36 cellular contexts compared by ENCODE assay signal in genomic region chr2:210264282-210264681, GRCh38. TPM values are rescaled to one million over a fixed set of nuclear protein-coding genes. Genes with fewer than 3 reads are reported as not detected.
"Had no signal": no experiment of that assay in that cellular context is flagged by ENCODE, and none has a peak within 500 bp of the region (broad histone marks: within the 10 kb centered on the region; RNA-seq: fewer than 3 reads in every experiment).

No MANE protein-coding gene starts in this region.

- DNase-seq: activated B cell treated with CpG ODN at 0.5 μM for 24 hours; activated CD4-positive, alpha-beta memory T cell treated with anti-CD3 and anti-CD28 coated beads for 36 hours; activated CD4-positive, alpha-beta T cell treated with anti-CD3 and anti-CD28 coated beads for 4 hours; activated CD4-positive, alpha-beta T cell treated with anti-CD3 and anti-CD28 coated beads, Interleukin-2, amount 10 ng/mL, durations not matched to agents 24 days and 14 days; activated CD4-positive, alpha-beta T cell treated with anti-CD3 and anti-CD28 coated beads, Interleukin-2, amount 50 U/mL, for 1 hour; activated CD4-positive, alpha-beta T cell treated with anti-CD3 and anti-CD28 coated beads, Interleukin-2, amount 50 U/mL, for 4 hours; activated CD4-positive, CD25-positive, alpha-beta regulatory T cell treated with anti-CD3 and anti-CD28 coated beads, Interleukin-2, amount 50 U/mL, for 72 hours; activated CD8-positive, alpha-beta memory T cell treated with anti-CD3 and anti-CD28 coated beads, Interleukin-2, amount 50 U/mL, for 4 hours; activated CD8-positive, alpha-beta T cell treated with anti-CD3 and anti-CD28 coated beads for 36 hours; activated effector memory CD4-positive, alpha-beta T cell treated with anti-CD3 and anti-CD28 coated beads, Interleukin-2, amount 50 U/mL, for 16 hours; activated gamma-delta T cell treated with Interleukin-2 at 50 U/mL for 16 hours; activated naive CD4-positive, alpha-beta T cell; activated naive CD4-positive, alpha-beta T cell treated with anti-CD3 and anti-CD28 coated beads for 36 hours; activated naive CD4-positive, alpha-beta T cell treated with anti-CD3 and anti-CD28 coated beads, Interleukin-2, amount 50 U/mL, for 16 hours; activated naive CD8-positive, alpha-beta T cell treated with anti-CD3 and anti-CD28 coated beads for 36 hours; activated T-cell treated with anti-CD3 and anti-CD28 coated beads for 4 hours; activated T-cell treated with anti-CD3 and anti-CD28 coated beads, Interleukin-2, amount 50 U/mL, for 1 hour; activated T-cell treated with anti-CD3 and anti-CD28 coated beads, Interleukin-2, amount 50 U/mL, for 4 hours; activated T-cell treated with anti-CD3 and anti-CD28 coated beads, Interleukin-2, amount 50 U/mL, for 72 hours; adrenal gland; amniotic stem cell; aorta; body of pancreas; brain microvascular endothelial cell; central memory CD4-positive, alpha-beta T cell; T-helper 1 cell; T-helper 2 cell; T-helper 9 cell had no signal

- FAIRE-seq: astrocyte, TTC549 had no signal

- H3K27me3 ChIP-seq: adrenal gland, body of pancreas, brain microvascular endothelial cell, breast epithelium had no signal

- H3K4me1 ChIP-seq: adrenal gland, body of pancreas, breast epithelium had no signal

- H3K36me3 ChIP-seq: adrenal gland, brain microvascular endothelial cell, breast epithelium had no signal

- H3K9me3 ChIP-seq: adrenal gland, body of pancreas, breast epithelium had no signal

- H3K4me3 ChIP-seq: adrenal gland, body of pancreas, breast epithelium had no signal

- H3K27ac ChIP-seq: adrenal gland, body of pancreas, brain microvascular endothelial cell, breast epithelium, VCaP had no signal

- ATAC-seq: activated CD8-positive, alpha-beta T cell treated with anti-CD3 and anti-CD28 coated beads for 36 hours; activated naive CD4-positive, alpha-beta T cell treated with anti-CD3 and anti-CD28 coated beads, Interleukin-2, amount 50 U/mL, for 72 hours; activated T-cell treated with anti-CD3 and anti-CD28 coated beads, Interleukin-2, amount 50 U/mL, for 4 hours; activated T-cell treated with anti-CD3 and anti-CD28 coated beads, Interleukin-2, amount 50 U/mL, for 72 hours; activated T-helper 17 cell treated with anti-CD3 and anti-CD28 coated beads, Interleukin-2, amount 50 U/mL, for 72 hours; body of pancreas had no signal

RNA-seq across cellular contexts. Expression of gene ACADL, which starts 39.0 kb away (rescaled TPM):
- total RNA-seq: activated B cell treated with CpG ODN at 0.5 μM for 24 hours; activated CD4-positive, alpha-beta memory T cell treated with anti-CD3 and anti-CD28 coated beads for 36 hours; activated CD4-positive, alpha-beta T cell treated with anti-CD3 and anti-CD28 coated beads, Interleukin-2, amount 10 ng/mL, durations not matched to agents 24 days and 14 days; activated CD8-positive, alpha-beta memory T cell treated with anti-CD3 and anti-CD28 coated beads for 36 hours; activated CD8-positive, alpha-beta T cell treated with anti-CD3 and anti-CD28 coated beads for 36 hours; activated naive CD4-positive, alpha-beta T cell treated with anti-CD3 and anti-CD28 coated beads for 36 hours; activated naive CD4-positive, alpha-beta T cell treated with anti-CD3 and anti-CD28 coated beads, Interleukin-2, amount 50 U/mL, for 72 hours; activated naive CD8-positive, alpha-beta T cell treated with anti-CD3 and anti-CD28 coated beads for 36 hours; activated T-cell treated with anti-CD3 and anti-CD28 coated beads, Interleukin-2, amount 50 U/mL, for 4 hours; activated T-cell treated with anti-CD3 and anti-CD28 coated beads, Interleukin-2, amount 50 U/mL, for 72 hours; activated T-helper 1 cell treated with anti-CD3 and anti-CD28 coated beads, Interleukin-12 subunit alpha, Interleukin-12 subunit beta, Interleukin-2, Interleukin-4 antibody, amounts not matched to agents 30 ng/mL and 10 ng/mL and 1 ng/mL, durations not matched to agents 14 hours and 24 hours and 36 hours; activated T-helper 17 cell treated with anti-CD3 and anti-CD28 coated beads, Interleukin-2, amount 50 U/mL, for 72 hours had no signal

RNA-seq across cellular contexts. Expression of gene MYL1, which starts 50.7 kb away (rescaled TPM):
- total RNA-seq: activated B cell treated with CpG ODN at 0.5 μM for 24 hours; activated CD4-positive, alpha-beta memory T cell treated with anti-CD3 and anti-CD28 coated beads for 36 hours; activated CD4-positive, alpha-beta T cell treated with anti-CD3 and anti-CD28 coated beads, Interleukin-2, amount 10 ng/mL, durations not matched to agents 24 days and 14 days; activated CD8-positive, alpha-beta memory T cell treated with anti-CD3 and anti-CD28 coated beads for 36 hours; activated CD8-positive, alpha-beta T cell treated with anti-CD3 and anti-CD28 coated beads for 36 hours; activated naive CD4-positive, alpha-beta T cell treated with anti-CD3 and anti-CD28 coated beads for 36 hours; activated naive CD4-positive, alpha-beta T cell treated with anti-CD3 and anti-CD28 coated beads, Interleukin-2, amount 50 U/mL, for 72 hours; activated naive CD8-positive, alpha-beta T cell treated with anti-CD3 and anti-CD28 coated beads for 36 hours; activated T-cell treated with anti-CD3 and anti-CD28 coated beads, Interleukin-2, amount 50 U/mL, for 4 hours; activated T-cell treated with anti-CD3 and anti-CD28 coated beads, Interleukin-2, amount 50 U/mL, for 72 hours; activated T-helper 1 cell treated with anti-CD3 and anti-CD28 coated beads, Interleukin-12 subunit alpha, Interleukin-12 subunit beta, Interleukin-2, Interleukin-4 antibody, amounts not matched to agents 30 ng/mL and 10 ng/mL and 1 ng/mL, durations not matched to agents 14 hours and 24 hours and 36 hours; activated T-helper 17 cell treated with anti-CD3 and anti-CD28 coated beads, Interleukin-2, amount 50 U/mL, for 72 hours; aorta; body of pancreas; breast epithelium had no signal
